Comparison of ENCODE assay signal across 21 cellular contexts in genomic region chr19:3025516-3025890, GRCh38. TPM values are rescaled to one million over a fixed set of nuclear protein-coding genes. Genes with fewer than 3 reads are reported as not detected.
DNase-seq lines count a peak whose midpoint lies in the region; ATAC-seq and TF ChIP-seq lines count a peak whose summit lies in the region.
"Had no signal": no experiment of that assay in that cellular context is flagged by ENCODE, and none has a peak within 500 bp of the region (broad histone marks: within the 10 kb centered on the region; RNA-seq: fewer than 3 reads in every experiment).

No MANE protein-coding gene starts in this region.

- H3K27ac Mint-ChIP-seq in H9, result peak overlapping the region in 1 of 3 experiments; percentile 15; a peak in 1 of 7 replicates
- peak overlapping the region in 3 of 9 donors; percentile 21 to 59 (median 46) for H3K27ac Mint-ChIP-seq in naive thymus-derived CD4-positive, alpha-beta T cell
- H3K27ac Mint-ChIP-seq: activated naive CD8-positive, alpha-beta T cell; activated T-helper 1 cell treated with anti-CD3 and anti-CD28 coated beads, Interleukin-12 subunit alpha, Interleukin-12 subunit beta, Interleukin-2, Interleukin-4 antibody, amounts not matched to agents 30 ng/mL and 10 ng/mL and 1 ng/mL, durations not matched to agents 14 hours and 24 hours and 36 hours; CD4-positive, alpha-beta memory T cell had no signal

- H3K9me3 ChIP-seq in BE2C (no peaks in the 10 kb centered on the region), H9 (ENCODE audit: control insufficient read depth, low read depth, low read length) (no peaks in the 10 kb centered on the region), duodenal mucosa (ENCODE audit: control insufficient read depth in 1 of 2, low read length in 2 of 2) (no peaks in the 10 kb centered on the region), stomach (no peaks in the 10 kb centered on the region)
- no peaks in the 10 kb centered on the region for H3K9me3 ChIP-seq in naive thymus-derived CD4-positive, alpha-beta T cell (ENCODE audit: control insufficient read depth in 2 of 3, low read length in 3 of 3)
- H3K9me3 ChIP-seq: vagina had no signal

- no peak overlapping the region for H4K91ac ChIP-seq in H9 (ENCODE audit: insufficient read length, low read depth, low read length)

- H2BK5ac ChIP-seq in H9 (ENCODE audit: insufficient read length, low read length), result no peak overlapping the region

- H3K23me2 ChIP-seq in H9 (ENCODE audit: insufficient read length, low read depth, low read length, poor library complexity, severe bottlenecking), result peaks cover 14% of the 10 kb centered on the region

- no peaks in the 10 kb centered on the region for H3K79me2 ChIP-seq in H9 (ENCODE audit: insufficient read depth, low read length)

- peaks cover 9% of the 10 kb centered on the region for H3K4me1 ChIP-seq in BE2C
- peaks cover 3% of the 10 kb centered on the region; the same call in 1 of the 2 replicates for H3K4me1 ChIP-seq in H9 (ENCODE audit: insufficient read depth, low read length)
- H3K4me1 ChIP-seq in duodenal mucosa (ENCODE audit: control insufficient read depth in 1 of 2, insufficient read depth in 2 of 2, low read length in 2 of 2), result peaks cover 13% of the 10 kb centered on the region in 2 donors
- H3K4me1 ChIP-seq in naive thymus-derived CD4-positive, alpha-beta T cell (ENCODE audit: control insufficient read depth in 2 of 2, insufficient read depth in 2 of 2, low read length in 2 of 2), result peaks cover 12 to 25% of the 10 kb centered on the region in 2 donors
- H3K4me1 ChIP-seq in stomach, result peaks cover 14 to 32% (median 24%) of the 10 kb centered on the region in 4 donors

- no peak overlapping the region for H2BK15ac ChIP-seq in H9 (ENCODE audit: low read depth, low read length)

- no peak for TF ChIP-seq EP300 in stomach (IDR thresholded peaks at IDR 0.05)

- H2BK12ac ChIP-seq in H9 (ENCODE audit: insufficient read length, low read depth, low read length), result no peak overlapping the region

- H3K27me3 ChIP-seq in BE2C (peaks cover 28% of the 10 kb centered on the region), H9 (ENCODE audit: insufficient read depth, low read length) (peaks cover 2% of the 10 kb centered on the region; the same call in 1 of the 2 replicates), duodenal mucosa (ENCODE audit: control insufficient read depth in 1 of 2, insufficient read depth in 2 of 2, low read length in 2 of 2) (peaks cover 6 to 10% of the 10 kb centered on the region in 2 donors), stomach (peaks cover 0 to 49% (median 8%) of the 10 kb centered on the region in 3 donors)
- no peaks in the 10 kb centered on the region for H3K27me3 ChIP-seq in naive thymus-derived CD4-positive, alpha-beta T cell (ENCODE audit: control insufficient read depth in 2 of 2, insufficient read depth in 2 of 2, low read length in 2 of 2)
- H3K27me3 ChIP-seq: vagina had no signal

- POLR2A ChIA-PET in naive thymus-derived CD4-positive, alpha-beta T cell (lab: Charles Lee), result interaction anchor here (0.6 to 3.3 kb wide), 5 partner anchors 10 to 43 kb away, joined by 4 to 10 read pairs (median 6); no protein-coding TSS in a partner anchor

- no peaks in the 10 kb centered on the region for H3K79me1 ChIP-seq in H9 (ENCODE audit: insufficient read depth, low read depth, low read length, poor library complexity, severe bottlenecking)

- no peak overlapping the region for H3K9ac ChIP-seq in H9 (ENCODE audit: extremely low read depth, insufficient read length, low read length)
- H3K9ac ChIP-seq in duodenal mucosa (ENCODE audit: low read depth in 1 of 2, low read length in 2 of 2), result peak overlapping the region; percentile 59 to 63

- no peak overlapping the region for H2AK5ac ChIP-seq in H9 (ENCODE audit: insufficient read length, low read length)

- no peak overlapping the region for H2BK120ac ChIP-seq in H9 (ENCODE audit: low read depth, low read length, poor library complexity, severe bottlenecking)

- peak overlapping the region; percentile 38 to 50; a peak in 3 of 5 replicates for H3K4me3 Mint-ChIP-seq in H9
- peak overlapping the region in 6 of 10 donors; percentile 69 to 81 (median 74) for H3K4me3 Mint-ChIP-seq in naive thymus-derived CD4-positive, alpha-beta T cell
- H3K4me3 Mint-ChIP-seq: activated T-helper 1 cell treated with anti-CD3 and anti-CD28 coated beads, Interleukin-12 subunit alpha, Interleukin-12 subunit beta, Interleukin-2, Interleukin-4 antibody, amounts not matched to agents 30 ng/mL and 10 ng/mL and 1 ng/mL, durations not matched to agents 14 hours and 24 hours and 36 hours had no signal

- H3K9me3 Mint-ChIP-seq in H9, result no peaks in the 10 kb centered on the region
- peaks cover 0 to 1% (median 0%) of the 10 kb centered on the region in 11 donors for H3K9me3 Mint-ChIP-seq in naive thymus-derived CD4-positive, alpha-beta T cell
- H3K9me3 Mint-ChIP-seq: activated T-helper 1 cell treated with anti-CD3 and anti-CD28 coated beads, Interleukin-12 subunit alpha, Interleukin-12 subunit beta, Interleukin-2, Interleukin-4 antibody, amounts not matched to agents 30 ng/mL and 10 ng/mL and 1 ng/mL, durations not matched to agents 14 hours and 24 hours and 36 hours; CD4-positive, alpha-beta memory T cell had no signal

- DNase-seq in BE2C, result no peak
- no peak for DNase-seq in H9
- no peak for DNase-seq in naive thymus-derived CD4-positive, alpha-beta T cell
- DNase-seq in stomach, result no peak
- DNase-seq in activated CD8-positive, alpha-beta memory T cell treated with anti-CD3 and anti-CD28 coated beads for 24 hours, result no peak
- DNase-seq: activated CD4-positive, alpha-beta T cell treated with anti-CD3 and anti-CD28 coated beads for 1 hour; DMS53; effector CD8-positive, alpha-beta T cell; NCI-H1092; NCI-H2081; NCI-H526; nucleus accumbens; right cardiac atrium had no signal

- no peak overlapping the region for H3T11ph ChIP-seq in H9 (ENCODE audit: low read length)

- TF ChIP-seq CTCF in BE2C (IDR thresholded peaks at IDR 0.05; ENCODE audit: low read depth, low read length) (no peak), H9 (conservative IDR thresholded peaks at IDR 0.05) (no peak), stomach (IDR thresholded peaks at IDR 0.05) (no peak)

- H3K4ac ChIP-seq in H9 (ENCODE audit: low read depth, low read length), result no peak overlapping the region

- peaks cover 0 to 2% (median 1%) of the 10 kb centered on the region in 3 experiments; a peak in 3 of 7 replicates for H3K36me3 Mint-ChIP-seq in H9 (ENCODE audit: insufficient read depth in 1 of 3, low read depth in 3 of 3)
- H3K36me3 Mint-ChIP-seq in naive thymus-derived CD4-positive, alpha-beta T cell, result peaks cover 0 to 5% (median 1%) of the 10 kb centered on the region in 5 donors

- intact Hi-C loops in naive thymus-derived CD4-positive, alpha-beta T cell (cut with micrococcal nuclease), result no loop called here
- intact Hi-C loops in stomach (cut with DNase I; ENCODE audit: low total_unique reads), result no loop called here

- H3K27me3 Mint-ChIP-seq in H9 (ENCODE audit: low read depth), result peaks cover 77% of the 10 kb centered on the region
- H3K27me3 Mint-ChIP-seq in naive thymus-derived CD4-positive, alpha-beta T cell, result peaks cover 0 to 48% (median 0%) of the 10 kb centered on the region in 5 donors
- H3K27me3 Mint-ChIP-seq: activated naive CD8-positive, alpha-beta T cell; CD4-positive, alpha-beta memory T cell had no signal

- peak overlapping the region; percentile 53 for H3K4me2 ChIP-seq in H9 (ENCODE audit: insufficient read depth, insufficient read length, low read length)

- CTCF ChIA-PET in naive thymus-derived CD4-positive, alpha-beta T cell (lab: Charles Lee), result interaction anchor here (1.4 to 2.1 kb wide), 2 partner anchors 10 to 78 kb away, joined by 5 to 9 read pairs; no protein-coding TSS in a partner anchor

- no peak overlapping the region for H4K5ac ChIP-seq in H9 (ENCODE audit: insufficient read length, low read depth, low read length)

- no peak overlapping the region for H3K23ac ChIP-seq in H9 (ENCODE audit: insufficient read length, low read depth, low read length)

- H3K56ac ChIP-seq in H9 (ENCODE audit: insufficient read length, low read depth, low read length), result no peak overlapping the region

- no peak overlapping the region for H3K18ac ChIP-seq in H9 (ENCODE audit: insufficient read length, low read depth, low read length)

- WGBS in H9 (ENCODE audit: extremely low coverage, insufficient read length, low lambda C conversion rate), result no CpG with 5 or more reads among the region's 10 CpGs
- WGBS in stomach, 5 donors, result 79 to 93% (median 84%) methylated on average over 10 of the region's 10 CpGs

- no peak overlapping the region for H2AFZ ChIP-seq in H9 (ENCODE audit: low read length)

- no peak overlapping the region for H3K27ac ChIP-seq in H9 (ENCODE audit: insufficient read length, low read depth, low read length)
- no peak overlapping the region for H3K27ac ChIP-seq in duodenal mucosa (ENCODE audit: low read depth, low read length)
- no peak overlapping the region for H3K27ac ChIP-seq in naive thymus-derived CD4-positive, alpha-beta T cell (ENCODE audit: low read depth, low read length)
- no peak overlapping the region for H3K27ac ChIP-seq in stomach
- H3K27ac ChIP-seq: vagina had no signal

- peak overlapping the region; percentile 59 for H3K14ac ChIP-seq in H9 (ENCODE audit: insufficient read depth, low read length)

- ATAC-seq in naive thymus-derived CD4-positive, alpha-beta T cell, result no peak
- ATAC-seq in GM19395 (IDR thresholded peaks at IDR 0.05; ENCODE audit: unreplicated experiment), result no peak
- ATAC-seq in HG03135 (IDR thresholded peaks at IDR 0.05; ENCODE audit: unreplicated experiment), result no peak

- H3K36me3 ChIP-seq in BE2C, result no peaks in the 10 kb centered on the region
- no peaks in the 10 kb centered on the region for H3K36me3 ChIP-seq in duodenal mucosa (ENCODE audit: control insufficient read depth in 1 of 2, insufficient read depth in 2 of 2, low read length in 2 of 2)
- H3K36me3 ChIP-seq in naive thymus-derived CD4-positive, alpha-beta T cell (ENCODE audit: control insufficient read depth in 2 of 3, insufficient read depth in 3 of 3, low read length in 3 of 3), result no peaks in the 10 kb centered on the region
- H3K36me3 ChIP-seq in stomach, result peaks cover 0 to 14% (median 0%) of the 10 kb centered on the region in 4 donors
- H3K36me3 ChIP-seq: vagina had no signal

- H4K20me1 ChIP-seq in H9 (ENCODE audit: control insufficient read depth, insufficient read depth, insufficient read length), result no peaks in the 10 kb centered on the region

- H4K8ac ChIP-seq in H9 (replicated peaks; ENCODE audit: insufficient read length, low read depth, low read length), result no peak overlapping the region

- no peak for TF ChIP-seq POLR2A in stomach (IDR thresholded peaks at IDR 0.05)

- H3K4me3 ChIP-seq in BE2C (ENCODE audit: low read depth, low read length) (peak overlapping the region; percentile 46), duodenal mucosa (ENCODE audit: low read depth in 1 of 2, low read length in 2 of 2) (peak overlapping the region; percentile 57 to 63), stomach (no peak overlapping the region)
- no peak overlapping the region for H3K4me3 ChIP-seq in naive thymus-derived CD4-positive, alpha-beta T cell (ENCODE audit: low read length)
- H3K4me3 ChIP-seq: vagina had no signal

- H2BK20ac ChIP-seq in H9 (ENCODE audit: low read depth, low read length, poor library complexity, severe bottlenecking), result no peak overlapping the region

- H3K4me1 Mint-ChIP-seq in H9, result peaks cover 19 to 29% of the 10 kb centered on the region in 2 experiments
- peaks cover 13 to 53% (median 40%) of the 10 kb centered on the region in 7 donors for H3K4me1 Mint-ChIP-seq in naive thymus-derived CD4-positive, alpha-beta T cell

RNA-seq across cellular contexts. Expression of gene TLE2, which starts 3.6 kb away (rescaled TPM):
- 114 TPM for polyA plus RNA-seq in BE2C (2012; ENCODE audit: insufficient read depth, insufficient read length, low read depth)
- total RNA-seq in H9 (2021) (3.1 and 4.2 TPM in 2 replicates), stomach (10 to 100 TPM; 13.8 to 92.9 (median 47.2) TPM)
- 10 to 100 TPM in 4 of 5 experiments, 1 to 10 TPM in 1; 1.1 to 33.6 (median 19.9) TPM for total RNA-seq in naive thymus-derived CD4-positive, alpha-beta T cell
- 10 to 100 TPM; 10.8 to 13.1 TPM for polyA plus RNA-seq in naive thymus-derived CD4-positive, alpha-beta T cell
- 10 to 100 TPM; 21.4 to 24.1 (median 21.8) TPM for polyA plus RNA-seq in stomach

RNA-seq across cellular contexts. Expression of gene TLE5, which starts 36.8 kb away (rescaled TPM):
- polyA plus RNA-seq in BE2C (2012; ENCODE audit: insufficient read depth, insufficient read length, low read depth), result 1,091 TPM
- 218 and 221 TPM in 2 replicates for total RNA-seq in H9 (2021)
- total RNA-seq in naive thymus-derived CD4-positive, alpha-beta T cell, result 1,000 to 10,000 TPM in 2 of 5 experiments, 100 to 1,000 TPM in 3; 658 to 1,102 (median 755) TPM
- 100 to 1,000 TPM; 643 to 982 TPM for polyA plus RNA-seq in naive thymus-derived CD4-positive, alpha-beta T cell
- total RNA-seq in stomach, result 100 to 1,000 TPM; 126 to 386 (median 264) TPM
- polyA plus RNA-seq in stomach, result 100 to 1,000 TPM; 470 to 688 (median 669) TPM

RNA-seq across cellular contexts. Expression of gene TLE6, which starts 48.1 kb away (rescaled TPM):
- 5.9 TPM for polyA plus RNA-seq in BE2C (2012; ENCODE audit: insufficient read depth, insufficient read length, low read depth)
- 1.1 and 1.7 TPM in 2 replicates for total RNA-seq in H9 (2021)
- under 1 TPM in 2 of 5 experiments, not detected in 3; 0.60 to 0.64 TPM for total RNA-seq in naive thymus-derived CD4-positive, alpha-beta T cell
- polyA plus RNA-seq in naive thymus-derived CD4-positive, alpha-beta T cell, result under 1 TPM in 1 of 2 donors, not detected in 1; 0.52 TPM
- total RNA-seq in stomach, result 1 to 10 TPM in 2 of 5 donors, under 1 TPM in 2, not detected in 1; 0.73 to 7.0 (median 1.8) TPM
- 1 to 10 TPM in 2 of 3 donors, under 1 TPM in 1; 0.31 to 3.4 (median 2.7) TPM for polyA plus RNA-seq in stomach
- total RNA-seq: CD4-positive, alpha-beta memory T cell; mononuclear cell had no signal
- polyA plus RNA-seq: CD4-positive, alpha-beta memory T cell had no signal

Comparison
In these comparisons a context has a peak if more than half of its experiments do, and no peak if none do; other contexts are left out.
1. H3K4me3 ChIP-seq: peak in BE2C (single experiment) and duodenal mucosa (2 of 2); none in naive thymus-derived CD4-positive, alpha-beta T cell (single experiment) and stomach (0 of 4).